Comparison of ENCODE assay signal across 28 cellular contexts in genomic region chr3:182122779-182123178, GRCh38.
"Had no signal": no experiment of that assay in that cellular context is flagged by ENCODE, and none has a peak within 500 bp of the region (broad histone marks: within the 10 kb centered on the region; RNA-seq: fewer than 3 reads in every experiment).

No MANE protein-coding gene starts in this region.

- H3K4me1 ChIP-seq: adrenal gland had no signal

- H3K27me3 ChIP-seq: adrenal gland, cardiac muscle cell had no signal

- H3K36me3 ChIP-seq: adrenal gland, cardiac muscle cell had no signal

- H3K9me3 ChIP-seq: adrenal gland had no signal

- DNase-seq: activated B cell treated with CpG ODN at 0.5 μM for 24 hours; activated CD4-positive, alpha-beta memory T cell treated with anti-CD3 and anti-CD28 coated beads for 36 hours; activated CD4-positive, alpha-beta T cell treated with anti-CD3 and anti-CD28 coated beads for 4 hours; activated CD4-positive, alpha-beta T cell treated with anti-CD3 and anti-CD28 coated beads, Interleukin-2, amount 10 ng/mL, durations not matched to agents 24 days and 14 days; activated CD4-positive, alpha-beta T cell treated with anti-CD3 and anti-CD28 coated beads, Interleukin-2, amount 50 U/mL, for 1 hour; activated CD4-positive, alpha-beta T cell treated with anti-CD3 and anti-CD28 coated beads, Interleukin-2, amount 50 U/mL, for 4 hours; activated CD4-positive, CD25-positive, alpha-beta regulatory T cell treated with anti-CD3 and anti-CD28 coated beads, Interleukin-2, amount 50 U/mL, for 72 hours; activated CD8-positive, alpha-beta memory T cell treated with anti-CD3 and anti-CD28 coated beads, Interleukin-2, amount 50 U/mL, for 4 hours; activated CD8-positive, alpha-beta T cell treated with anti-CD3 and anti-CD28 coated beads for 36 hours; activated effector memory CD4-positive, alpha-beta T cell treated with anti-CD3 and anti-CD28 coated beads, Interleukin-2, amount 50 U/mL, for 16 hours; activated gamma-delta T cell treated with Interleukin-2 at 50 U/mL for 16 hours; activated naive CD4-positive, alpha-beta T cell; activated naive CD4-positive, alpha-beta T cell treated with anti-CD3 and anti-CD28 coated beads for 36 hours; activated naive CD4-positive, alpha-beta T cell treated with anti-CD3 and anti-CD28 coated beads, Interleukin-2, amount 50 U/mL, for 16 hours; activated naive CD8-positive, alpha-beta T cell treated with anti-CD3 and anti-CD28 coated beads for 36 hours; activated T-cell treated with anti-CD3 and anti-CD28 coated beads for 4 hours; activated T-cell treated with anti-CD3 and anti-CD28 coated beads, Interleukin-2, amount 50 U/mL, for 1 hour; activated T-cell treated with anti-CD3 and anti-CD28 coated beads, Interleukin-2, amount 50 U/mL, for 4 hours; activated T-cell treated with anti-CD3 and anti-CD28 coated beads, Interleukin-2, amount 50 U/mL, for 72 hours; adrenal gland; amniotic stem cell; aorta; caudate nucleus; cerebellar nuclear complex; T-helper 2 cell; T-helper 9 cell had no signal

- H3K27ac ChIP-seq: adrenal gland, cardiac muscle cell, VCaP had no signal

- H3K4me3 ChIP-seq: adrenal gland, cardiac muscle cell had no signal
